1 cellular context compared by ENCODE assay signal in genomic region chr18:58205780-58206160, GRCh38.
TF ChIP-seq lines count a peak whose summit lies in the region.

No MANE protein-coding gene starts in this region.

TF ChIP-seq in IMR-90, 13 proteins besides CTCF, POLR2A, EP300 and RAD21:
- TF ChIP-seq USF2 (IDR thresholded peaks at IDR 0.05; ENCODE audit: low read depth, low read length) (no peak), RFX5 (IDR thresholded peaks at IDR 0.05; ENCODE audit: low read depth, low read length) (no peak), ELK1 (IDR thresholded peaks at IDR 0.05; ENCODE audit: borderline replicate concordance, low read depth, low read length) (no peak), BHLHE40 (IDR thresholded peaks at IDR 0.05; ENCODE audit: low read depth, low read length) (no peak), RCOR1 (IDR thresholded peaks at IDR 0.05; ENCODE audit: insufficient replicate concordance, low read length) (no peak), MAZ (IDR thresholded peaks at IDR 0.05; ENCODE audit: borderline replicate concordance, low read depth, low read length) (no peak), MXI1 (IDR thresholded peaks at IDR 0.05; ENCODE audit: borderline replicate concordance, low read depth, low read length) (no peak), FOS (IDR thresholded peaks at IDR 0.05; ENCODE audit: low read depth, low read length) (no peak), SMC3 (IDR thresholded peaks at IDR 0.05; ENCODE audit: low read depth, low read length) (no peak), MAFK (IDR thresholded peaks at IDR 0.05; ENCODE audit: low read depth, low read length) (no peak), CHD1 (IDR thresholded peaks at IDR 0.05; ENCODE audit: low read depth, low read length) (no peak), CEBPB (IDR thresholded peaks at IDR 0.05; ENCODE audit: low read depth, low read length) (no peak), NFE2L2 (IDR thresholded peaks at IDR 0.05; ENCODE audit: low read depth, low read length) (no peak)
